In genomic region chr15:74383286-74383685, GRCh38 we compare ENCODE assay signal across 14 cellular contexts. TPM values are rescaled to one million over a fixed set of nuclear protein-coding genes. Genes with fewer than 3 reads are reported as not detected.
A peak's percentile ranks its signal among the peaks of the same experiment; 100 is the strongest.
DNase-seq lines count a peak whose midpoint lies in the region; ATAC-seq and TF ChIP-seq lines count a peak whose summit lies in the region.
"Had no signal": no experiment of that assay in that cellular context is flagged by ENCODE, and none has a peak within 500 bp of the region (broad histone marks: within the 10 kb centered on the region; RNA-seq: fewer than 3 reads in every experiment).

No MANE protein-coding gene starts in this region.

- peak overlapping the region; percentile 98 for H3K27ac Mint-ChIP-seq in stimulated activated naive CD8-positive, alpha-beta T cell treated with anti-CD3 and anti-CD28 coated beads, Interleukin-15, Interleukin-2, amounts not matched to agents 100 ng/mL and 50 ng/mL, for 24 hours
- H3K27ac Mint-ChIP-seq in activated naive CD8-positive, alpha-beta T cell treated with anti-CD3 and anti-CD28 coated beads, Interleukin-2, amount 50 U/mL, for 24 hours, result peak overlapping the region; percentile 93

- H3K4me3 ChIP-seq in colonic mucosa, result no peak overlapping the region
- H3K4me3 ChIP-seq: stomach had no signal

- H3K9me3 ChIP-seq in colonic mucosa, result no peaks in the 10 kb centered on the region
- H3K9me3 ChIP-seq: neutrophil, stomach had no signal

- no peaks in the 10 kb centered on the region for H3K4me1 ChIP-seq in colonic mucosa

- no peaks in the 10 kb centered on the region for H3K36me3 ChIP-seq in colonic mucosa
- H3K36me3 ChIP-seq: neutrophil, stomach had no signal

- no peaks in the 10 kb centered on the region for H3K9me3 Mint-ChIP-seq in stimulated activated naive CD8-positive, alpha-beta T cell treated with anti-CD3 and anti-CD28 coated beads, Interleukin-15, Interleukin-2, amounts not matched to agents 100 ng/mL and 50 ng/mL, for 24 hours
- H3K9me3 Mint-ChIP-seq in activated naive CD8-positive, alpha-beta T cell treated with anti-CD3 and anti-CD28 coated beads, Interleukin-2, amount 50 U/mL, for 24 hours, result no peaks in the 10 kb centered on the region

- H3K27ac ChIP-seq in colonic mucosa, result no peak overlapping the region
- H3K27ac ChIP-seq: neutrophil had no signal

- no peak for DNase-seq in stimulated activated naive CD8-positive, alpha-beta T cell treated with anti-CD3 and anti-CD28 coated beads, Interleukin-15, Interleukin-2, amounts not matched to agents 100 U/mL and 50 U/mL, for 24 hours
- DNase-seq in activated naive CD8-positive, alpha-beta T cell treated with anti-CD3 and anti-CD28 coated beads, Interleukin-2, amount 50 U/mL, for 24 hours, result no peak
- DNase-seq in NCI-H226 (no peak), colonic mucosa (no peak), head of caudate nucleus (no peak), NCI-H526 (lab: John Stamatoyannopoulos, UW) (no peak)
- DNase-seq: AML-193, cortex of kidney, KBM-7, NCI-H2171 treated with DMSO at 0.1 percent for 48 hours had no signal

- no peaks in the 10 kb centered on the region for H3K36me3 Mint-ChIP-seq in stimulated activated naive CD8-positive, alpha-beta T cell treated with anti-CD3 and anti-CD28 coated beads, Interleukin-15, Interleukin-2, amounts not matched to agents 100 ng/mL and 50 ng/mL, for 24 hours (ENCODE audit: low read depth)
- H3K36me3 Mint-ChIP-seq in activated naive CD8-positive, alpha-beta T cell treated with anti-CD3 and anti-CD28 coated beads, Interleukin-2, amount 50 U/mL, for 24 hours (ENCODE audit: low read depth), result no peaks in the 10 kb centered on the region

- intact Hi-C loops in colonic mucosa (cut with DNase I) (loop anchor here (2.0 kb wide), 1 partner anchor 58 kb away; no protein-coding TSS in a partner anchor), head of caudate nucleus (cut with DNase I) (loop anchor here (2.0 kb wide), 1 partner anchor 56 kb away; no protein-coding TSS in a partner anchor)

- no peaks in the 10 kb centered on the region for H3K27me3 Mint-ChIP-seq in stimulated activated naive CD8-positive, alpha-beta T cell treated with anti-CD3 and anti-CD28 coated beads, Interleukin-15, Interleukin-2, amounts not matched to agents 100 ng/mL and 50 ng/mL, for 24 hours
- no peaks in the 10 kb centered on the region for H3K27me3 Mint-ChIP-seq in activated naive CD8-positive, alpha-beta T cell treated with anti-CD3 and anti-CD28 coated beads, Interleukin-2, amount 50 U/mL, for 24 hours

- peak overlapping the region; percentile 66 for H3K4me3 Mint-ChIP-seq in stimulated activated naive CD8-positive, alpha-beta T cell treated with anti-CD3 and anti-CD28 coated beads, Interleukin-15, Interleukin-2, amounts not matched to agents 100 ng/mL and 50 ng/mL, for 24 hours
- H3K4me3 Mint-ChIP-seq in activated naive CD8-positive, alpha-beta T cell treated with anti-CD3 and anti-CD28 coated beads, Interleukin-2, amount 50 U/mL, for 24 hours, result peak overlapping the region; percentile 64

- peaks cover 98% of the 10 kb centered on the region for H3K4me1 Mint-ChIP-seq in stimulated activated naive CD8-positive, alpha-beta T cell treated with anti-CD3 and anti-CD28 coated beads, Interleukin-15, Interleukin-2, amounts not matched to agents 100 ng/mL and 50 ng/mL, for 24 hours (ENCODE audit: low read depth)
- peaks cover 96% of the 10 kb centered on the region for H3K4me1 Mint-ChIP-seq in activated naive CD8-positive, alpha-beta T cell treated with anti-CD3 and anti-CD28 coated beads, Interleukin-2, amount 50 U/mL, for 24 hours

- peak overlapping the region in 1 of 2 donors; percentile 3 for H3K9ac ChIP-seq in colonic mucosa (ENCODE audit: low read depth in 2 of 2, low read length in 2 of 2)

- no peaks in the 10 kb centered on the region for H3K27me3 ChIP-seq in colonic mucosa

- no peak for TF ChIP-seq CTCF in colonic mucosa (IDR thresholded peaks at IDR 0.05)

- ATAC-seq in stimulated activated naive CD8-positive, alpha-beta T cell treated with anti-CD3 and anti-CD28 coated beads, Interleukin-15, Interleukin-2, amounts not matched to agents 100 U/mL and 50 U/mL, for 24 hours, result no peak
- ATAC-seq in HG03439 (IDR thresholded peaks at IDR 0.05; ENCODE audit: unreplicated experiment), result peak; percentile 6
- no peak for ATAC-seq in activated naive CD8-positive, alpha-beta T cell treated with anti-CD3 and anti-CD28 coated beads, Interleukin-2, amount 50 U/mL, for 24 hours

RNA-seq across cellular contexts. Expression of gene CYP11A1, which starts 15.8 kb away (rescaled TPM):
- total RNA-seq in colonic mucosa, result 1 to 10 TPM in 1 of 2 donors, not detected in 1; 1.3 TPM

RNA-seq across cellular contexts. Expression of gene SEMA7A, which starts 50.5 kb away (rescaled TPM):
- 1 to 10 TPM; 1.8 to 2.0 TPM for total RNA-seq in colonic mucosa
